21 cellular contexts compared by ENCODE assay signal in the genomic region with DNA sequence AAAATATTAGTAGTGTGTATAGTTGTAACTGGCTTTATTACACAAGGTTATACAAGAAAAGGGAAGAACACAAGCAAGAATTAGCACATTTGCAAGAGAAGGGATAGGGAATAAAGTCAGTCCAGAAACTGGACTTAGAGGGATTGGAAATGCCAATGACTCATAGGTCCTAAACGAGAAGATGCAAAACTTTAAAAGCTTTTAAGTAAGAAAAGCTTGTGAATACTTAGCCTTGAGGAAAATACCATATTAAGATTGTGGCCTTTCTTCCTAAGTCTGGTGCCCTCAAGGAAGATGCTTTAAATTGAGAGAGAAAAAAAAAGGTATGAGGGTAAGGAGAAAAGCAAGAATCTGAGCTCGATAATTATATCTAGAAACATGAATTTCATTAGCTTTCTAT.
"Had no signal": no experiment of that assay in that cellular context is flagged by ENCODE, and none has a peak within 500 bp of the region (broad histone marks: within the 10 kb centered on the region; RNA-seq: fewer than 3 reads in every experiment).

No MANE protein-coding gene starts in this region.

- H3K27ac ChIP-seq: epithelial cell of prostate, esophagus muscularis mucosa, heart left ventricle, right atrium auricular region, sigmoid colon, suprapubic skin, thyroid gland, upper lobe of left lung, uterus had no signal

- H3K4me1 Mint-ChIP-seq: naive thymus-derived CD4-positive, alpha-beta T cell; nephron progenitor cell had no signal

- H3K27ac Mint-ChIP-seq: dendritic cell treated with granulocyte-macrophage colony-stimulating factor and Interleukin-4, amounts not matched to agents 40 ng/mL and 50 ng/mL, for 4 days; effector memory CD8-positive, alpha-beta T cell; naive thymus-derived CD4-positive, alpha-beta T cell; nephron progenitor cell had no signal

- H3K27me3 Mint-ChIP-seq: dendritic cell treated with granulocyte-macrophage colony-stimulating factor and Interleukin-4, amounts not matched to agents 40 ng/mL and 50 ng/mL, for 4 days had no signal

- DNase-seq: effector memory CD8-positive, alpha-beta T cell; foreskin melanocyte; heart left ventricle; hippocampal formation; left colon; left ventricle myocardium superior; naive thymus-derived CD4-positive, alpha-beta T cell; nephron progenitor cell; sigmoid colon; small intestine; stimulated activated CD4-positive, alpha-beta T cell treated with anti-CD3 and anti-CD28 coated beads, Interleukin-12 subunit alpha, Interleukin-12 subunit beta, amount 100 ng/mL, for 4 hours; stimulated activated naive CD4-positive, alpha-beta T cell treated with Interleukin-2 at 50 U/mL for 16 hours; thyroid gland; upper lobe of left lung; uterus had no signal

- H3K4me3 Mint-ChIP-seq: dendritic cell treated with granulocyte-macrophage colony-stimulating factor and Interleukin-4, amounts not matched to agents 40 ng/mL and 50 ng/mL, for 4 days; effector memory CD8-positive, alpha-beta T cell; naive thymus-derived CD4-positive, alpha-beta T cell; nephron progenitor cell had no signal

- H3K9me3 ChIP-seq: esophagus muscularis mucosa, heart left ventricle, right atrium auricular region, sigmoid colon, suprapubic skin, thyroid gland, upper lobe of left lung, uterus had no signal

- H3K4me3 ChIP-seq: esophagus muscularis mucosa, heart left ventricle, lung, right atrium auricular region, sigmoid colon, suprapubic skin, thyroid gland, upper lobe of left lung, uterus had no signal

- ATAC-seq: effector memory CD8-positive, alpha-beta T cell; heart left ventricle; left colon; left ventricle myocardium superior; naive thymus-derived CD4-positive, alpha-beta T cell had no signal

- H3K9me3 Mint-ChIP-seq: dendritic cell treated with granulocyte-macrophage colony-stimulating factor and Interleukin-4, amounts not matched to agents 40 ng/mL and 50 ng/mL, for 4 days; effector memory CD8-positive, alpha-beta T cell; naive thymus-derived CD4-positive, alpha-beta T cell; nephron progenitor cell had no signal

- H3K36me3 ChIP-seq: esophagus muscularis mucosa, heart left ventricle, right atrium auricular region, sigmoid colon, suprapubic skin, thyroid gland, upper lobe of left lung, uterus had no signal

- H3K4me1 ChIP-seq: esophagus muscularis mucosa, heart left ventricle, right atrium auricular region, sigmoid colon, suprapubic skin, thyroid gland, upper lobe of left lung, uterus had no signal

- H3K36me3 Mint-ChIP-seq: naive thymus-derived CD4-positive, alpha-beta T cell had no signal

- H3K27me3 ChIP-seq: right atrium auricular region, sigmoid colon, suprapubic skin, thyroid gland, upper lobe of left lung, uterus had no signal
